In genomic region chr3:195162033-195162669, GRCh38 we compare ENCODE assay signal across 8 cellular contexts.
DNase-seq lines count a peak whose midpoint lies in the region; ATAC-seq, FAIRE-seq and TF ChIP-seq lines count a peak whose summit lies in the region.

No MANE protein-coding gene starts in this region.

- H3K27me3 ChIP-seq in dorsolateral prefrontal cortex (no peaks in the 10 kb centered on the region), small intestine (ENCODE audit: control insufficient read depth in 2 of 2, insufficient read depth in 2 of 2, low read length in 2 of 2) (no peaks in the 10 kb centered on the region), colonic mucosa (no peaks in the 10 kb centered on the region)

- H3K9ac ChIP-seq in colonic mucosa (ENCODE audit: low read depth in 2 of 2, low read length in 2 of 2), result no peak overlapping the region

- WGBS in small intestine, 3 donors, result 51 to 78% (median 63%) methylated on average over 15 of the region's 15 CpGs

- H3K4me3 ChIP-seq in dorsolateral prefrontal cortex (no peak overlapping the region), small intestine (ENCODE audit: low read depth in 1 of 2, low read length in 2 of 2) (no peak overlapping the region), colonic mucosa (no peak overlapping the region)

- peak; percentile 82 for ATAC-seq in GM19395 (IDR thresholded peaks at IDR 0.05; ENCODE audit: unreplicated experiment)
- peak; percentile 56 for ATAC-seq in HG03442 (IDR thresholded peaks at IDR 0.05; ENCODE audit: unreplicated experiment)
- no peak for ATAC-seq in GM18520 (IDR thresholded peaks at IDR 0.05; ENCODE audit: unreplicated experiment)

- H3K9me3 ChIP-seq in small intestine (ENCODE audit: control insufficient read depth, low read depth), result no peaks in the 10 kb centered on the region
- no peaks in the 10 kb centered on the region for H3K9me3 ChIP-seq in colonic mucosa

- TF ChIP-seq CTCF in dorsolateral prefrontal cortex (IDR thresholded peaks at IDR 0.05 in 54 of 56, conservative IDR thresholded peaks at IDR 0.05 in 2 of 56; ENCODE audit: low read depth in 1 of 56, partially characterized antibody in 56 of 56) (no peak), colonic mucosa (IDR thresholded peaks at IDR 0.05) (no peak)

- intact Hi-C loops in dorsolateral prefrontal cortex (cut with DNase I) (no loop called here), colonic mucosa (cut with DNase I) (no loop called here)

- DNase-seq in dorsolateral prefrontal cortex (no peak), small intestine (no peak), HTR-8/SVneo (ENCODE audit: insufficient read length, low spot score) (no peak), colonic mucosa (no peak), NCI-H187 treated with DMSO at 0.1 percent for 48 hours (lab: John Stamatoyannopoulos, UW) (no peak)

- FAIRE-seq in small intestine (lab: Jason Lieb, UNC) (no peak), HTR-8/SVneo (lab: Jason Lieb, UNC) (no peak)

- H3K36me3 ChIP-seq in small intestine (ENCODE audit: control insufficient read depth in 2 of 2, insufficient read depth in 2 of 2, low read length in 2 of 2) (no peaks in the 10 kb centered on the region), colonic mucosa (no peaks in the 10 kb centered on the region)

- H3K4me1 ChIP-seq in small intestine (ENCODE audit: control insufficient read depth in 2 of 2, insufficient read depth in 1 of 2, low read depth in 1 of 2, low read length in 1 of 2) (peaks cover 0 to 17% of the 10 kb centered on the region in 2 donors), colonic mucosa (no peaks in the 10 kb centered on the region)

- peak overlapping the region in 48 of 59 donors; percentile 7 to 78 (median 50) for H3K27ac ChIP-seq in dorsolateral prefrontal cortex
- peak overlapping the region; percentile 33 to 56 for H3K27ac ChIP-seq in small intestine (ENCODE audit: low read depth in 1 of 2, low read length in 1 of 2)
- no peak overlapping the region for H3K27ac ChIP-seq in colonic mucosa
